In genomic region chr14:92437729-92438280, GRCh38 we compare ENCODE assay signal across 21 cellular contexts.
"Had no signal": no experiment of that assay in that cellular context is flagged by ENCODE, and none has a peak within 500 bp of the region (broad histone marks: within the 10 kb centered on the region; RNA-seq: fewer than 3 reads in every experiment).

No MANE protein-coding gene starts in this region.

- H2AFZ ChIP-seq: neural progenitor cell had no signal

- H3K4me3 Mint-ChIP-seq: activated CD4-positive, alpha-beta memory T cell treated with anti-CD3 and anti-CD28 coated beads for 36 hours; activated CD8-positive, alpha-beta memory T cell treated with anti-CD3 and anti-CD28 coated beads, Interleukin-2, amount 10 ng/mL, durations not matched to agents 7 days and 5 days; activated naive CD4-positive, alpha-beta T cell treated with anti-CD3 and anti-CD28 coated beads, Interleukin-2, amount 10 ng/mL, durations not matched to agents 7 days and 5 days; immature natural killer cell; naive B cell; neural progenitor cell had no signal

- H3K27ac Mint-ChIP-seq: activated CD4-positive, alpha-beta memory T cell treated with anti-CD3 and anti-CD28 coated beads for 36 hours; activated CD8-positive, alpha-beta memory T cell treated with anti-CD3 and anti-CD28 coated beads, Interleukin-2, amount 10 ng/mL, durations not matched to agents 7 days and 5 days; activated naive CD4-positive, alpha-beta T cell treated with anti-CD3 and anti-CD28 coated beads, Interleukin-2, amount 10 ng/mL, durations not matched to agents 7 days and 5 days; immature natural killer cell; neural progenitor cell had no signal

- H3K9me3 Mint-ChIP-seq: activated naive CD4-positive, alpha-beta T cell treated with anti-CD3 and anti-CD28 coated beads, Interleukin-2, amount 10 ng/mL, durations not matched to agents 7 days and 5 days; immature natural killer cell had no signal

- H3K27me3 ChIP-seq: ascending aorta, breast epithelium, neural progenitor cell, ovary, tibial artery, vagina had no signal

- FAIRE-seq: frontal cortex had no signal

- H3K36me3 ChIP-seq: ascending aorta, breast epithelium, neural progenitor cell, ovary, tibial artery, vagina had no signal

- H3K27me3 Mint-ChIP-seq: activated CD4-positive, alpha-beta memory T cell treated with anti-CD3 and anti-CD28 coated beads for 36 hours; activated CD8-positive, alpha-beta memory T cell treated with anti-CD3 and anti-CD28 coated beads, Interleukin-2, amount 10 ng/mL, durations not matched to agents 7 days and 5 days had no signal

- H3K4me1 ChIP-seq: ascending aorta, breast epithelium, neural progenitor cell, tibial artery, vagina had no signal

- H3K9me3 ChIP-seq: ascending aorta, breast epithelium, ovary, tibial artery, vagina had no signal

- ATAC-seq: activated CD8-positive, alpha-beta memory T cell treated with anti-CD3 and anti-CD28 coated beads, Interleukin-2, amount 10 ng/mL, durations not matched to agents 7 days and 5 days had no signal

- H3K9ac ChIP-seq: neural progenitor cell had no signal

- H3K36me3 Mint-ChIP-seq: activated CD4-positive, alpha-beta memory T cell treated with anti-CD3 and anti-CD28 coated beads for 36 hours; activated CD8-positive, alpha-beta memory T cell treated with anti-CD3 and anti-CD28 coated beads, Interleukin-2, amount 10 ng/mL, durations not matched to agents 7 days and 5 days; activated naive CD4-positive, alpha-beta T cell treated with anti-CD3 and anti-CD28 coated beads, Interleukin-2, amount 10 ng/mL, durations not matched to agents 7 days and 5 days; immature natural killer cell; neural progenitor cell had no signal

- H3K27ac ChIP-seq: ascending aorta, breast epithelium, epithelial cell of prostate, neural progenitor cell, ovary, tibial artery, vagina had no signal

- H3K4me3 ChIP-seq: ascending aorta, breast epithelium, lung, neural progenitor cell, ovary, tibial artery, vagina had no signal

- H3K4me2 ChIP-seq: neural progenitor cell had no signal

- DNase-seq: activated CD4-positive, alpha-beta memory T cell treated with anti-CD3 and anti-CD28 coated beads for 36 hours; activated CD4-positive, alpha-beta T cell treated with anti-CD3 and anti-CD28 coated beads for 1 hour; activated CD8-positive, alpha-beta memory T cell treated with anti-CD3 and anti-CD28 coated beads, Interleukin-2, amount 10 ng/mL, durations not matched to agents 7 days and 5 days; activated naive CD4-positive, alpha-beta T cell treated with anti-CD3 and anti-CD28 coated beads, Interleukin-2, amount 10 ng/mL, durations not matched to agents 7 days and 5 days; activated T-cell treated with anti-CD3 and anti-CD28 coated beads, Interleukin-2, amount 50 U/mL, for 1 hour; cerebellar nuclear complex; head of caudate nucleus; immature natural killer cell; naive B cell; ovary; stimulated activated CD4-positive, alpha-beta T cell treated with anti-CD3 and anti-CD28 coated beads, Interleukin-2, amount 100 ng/mL, for 48 hours; stimulated activated naive CD4-positive, alpha-beta T cell; T1000; tibial artery had no signal
